Comparison of ENCODE assay signal across 17 cellular contexts in genomic region chr10:3516191-3516590, GRCh38.
"Had no signal": no experiment of that assay in that cellular context is flagged by ENCODE, and none has a peak within 500 bp of the region (broad histone marks: within the 10 kb centered on the region; RNA-seq: fewer than 3 reads in every experiment).

No MANE protein-coding gene starts in this region.

- H3K27me3 ChIP-seq: heart left ventricle, transverse colon had no signal

- H3K27ac ChIP-seq: coronary artery, lower lobe of right lung, transverse colon had no signal

- H3K4me1 ChIP-seq: lower lobe of right lung, transverse colon had no signal

- H3K9me3 ChIP-seq: heart left ventricle, lower lobe of right lung, transverse colon had no signal

- H3K36me3 Mint-ChIP-seq: activated naive CD8-positive, alpha-beta T cell; brain had no signal

- DNase-seq: activated T-cell treated with anti-CD3 and anti-CD28 coated beads for 4 hours; amniotic stem cell; effector memory CD4-positive, alpha-beta T cell; heart left ventricle; left cardiac atrium; lower lobe of right lung; midbrain; stimulated activated CD4-positive, alpha-beta T cell treated with anti-CD3 and anti-CD28 coated beads, Interleukin-15, amount 100 ng/mL, for 24 hours; stimulated activated CD4-positive, alpha-beta T cell treated with anti-CD3 and anti-CD28 coated beads, Interleukin-4, amount 100 ng/mL, for 1 hour; stimulated activated naive CD4-positive, alpha-beta T cell treated with Interleukin-2 at 50 U/mL for 16 hours; transverse colon had no signal

- ATAC-seq: heart left ventricle, left cardiac atrium, lower lobe of right lung had no signal

- H3K4me3 ChIP-seq: coronary artery, heart left ventricle, lower lobe of right lung, skin epidermis, transverse colon had no signal

- H3K27ac Mint-ChIP-seq: activated CD4-positive, alpha-beta T cell treated with anti-CD3 and anti-CD28 coated beads, Interleukin-2, amount 10 ng/mL, durations not matched to agents 7 days and 5 days; activated naive CD8-positive, alpha-beta T cell had no signal

- H3K36me3 ChIP-seq: heart left ventricle, lower lobe of right lung, transverse colon had no signal

- H3K9me3 Mint-ChIP-seq: central memory CD8-positive, alpha-beta T cell had no signal

- H3K27me3 Mint-ChIP-seq: activated CD4-positive, alpha-beta T cell treated with anti-CD3 and anti-CD28 coated beads, Interleukin-2, amount 10 ng/mL, durations not matched to agents 7 days and 5 days; brain had no signal

- H3K4me3 Mint-ChIP-seq: activated CD4-positive, alpha-beta T cell treated with anti-CD3 and anti-CD28 coated beads, Interleukin-2, amount 10 ng/mL, durations not matched to agents 7 days and 5 days; activated naive CD8-positive, alpha-beta T cell; central memory CD8-positive, alpha-beta T cell had no signal
